In the genomic region with DNA sequence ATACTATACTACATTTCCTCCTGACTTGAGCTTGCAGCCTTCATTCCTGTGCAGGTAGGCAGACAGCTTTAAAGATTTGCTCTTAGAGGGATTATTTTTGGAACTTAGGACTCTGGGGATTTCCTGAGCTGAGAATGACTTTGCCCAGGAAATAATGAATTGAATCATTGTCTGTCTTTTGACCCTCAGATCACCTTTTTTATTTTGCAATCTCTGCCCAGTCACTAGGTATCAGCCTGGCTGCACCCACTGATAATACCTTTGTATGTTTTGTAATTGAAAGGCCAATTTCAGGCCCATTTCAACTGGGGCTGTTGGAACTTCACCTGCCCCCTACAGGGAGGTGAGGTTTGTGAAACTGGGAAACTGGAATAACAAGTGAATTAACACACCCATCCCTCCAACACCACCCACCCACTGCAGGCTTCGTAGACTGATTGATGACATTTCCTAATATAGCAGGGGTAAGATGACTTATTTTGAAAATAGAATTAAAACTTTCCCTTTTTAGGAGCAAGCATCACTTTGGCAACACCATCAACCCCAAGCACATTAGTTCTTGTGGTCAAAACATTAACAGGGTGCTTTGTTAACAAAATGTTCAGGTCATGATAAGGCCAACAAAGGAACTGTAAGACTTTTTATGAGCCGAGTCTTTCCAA, we compare ENCODE assay signal across 17 cellular contexts.
DNase-seq lines count a peak whose midpoint lies in the region; ATAC-seq, FAIRE-seq and TF ChIP-seq lines count a peak whose summit lies in the region.
"Had no signal": no experiment of that assay in that cellular context is flagged by ENCODE, and none has a peak within 500 bp of the region (broad histone marks: within the 10 kb centered on the region; RNA-seq: fewer than 3 reads in every experiment).

No MANE protein-coding gene starts in this region.

- H3K27me3 Mint-ChIP-seq in endodermal cell (ENCODE audit: insufficient read depth), result no peaks in the 10 kb centered on the region
- H3K27me3 Mint-ChIP-seq: activated T-cell treated with anti-CD3 and anti-CD28 coated beads, Interleukin-2, amount 50 U/mL, for 24 hours had no signal

- no peak overlapping the region for H2AFZ ChIP-seq in trophoblast cell (ENCODE audit: insufficient read depth, low read length, poor library complexity)

- in situ Hi-C loops in GM13977 (cut with MboI; ENCODE audit: low pct_unique_long_range_greater_than_20kb, low sequenced_read_pairs, unreplicated experiment), result loop anchor here (25.0 kb wide), 1 partner anchor 480 kb away; no protein-coding TSS in a partner anchor

- no peak overlapping the region for H3K4me2 ChIP-seq in trophoblast cell (ENCODE audit: low read length)
- H3K4me2 ChIP-seq in mesendoderm (ENCODE audit: low read length), result no peak overlapping the region

- H3K4ac ChIP-seq in trophoblast cell (ENCODE audit: low read depth, low read length) (no peak overlapping the region), mesendoderm (ENCODE audit: low read depth, low read length) (no peak overlapping the region)

- no peaks in the 10 kb centered on the region for H3K9me3 Mint-ChIP-seq in endodermal cell
- H3K9me3 Mint-ChIP-seq: activated T-cell treated with anti-CD3 and anti-CD28 coated beads, Interleukin-2, amount 50 U/mL, for 24 hours; brain had no signal

- ATAC-seq in GM19395 (IDR thresholded peaks at IDR 0.05; ENCODE audit: unreplicated experiment), result peak; percentile 44
- peak in 3 of 4 donors; percentile 62 to 89 (median 76) for ATAC-seq in pancreas

- H3K27me3 ChIP-seq in HUES6 (ENCODE audit: control insufficient read depth, insufficient read depth, low read length) (no peaks in the 10 kb centered on the region), endodermal cell (ENCODE audit: control insufficient read depth, insufficient read depth, low read length, poor library complexity, severe bottlenecking) (no peaks in the 10 kb centered on the region), pancreas (no peaks in the 10 kb centered on the region), Peyer's patch (no peaks in the 10 kb centered on the region), trophoblast cell (ENCODE audit: insufficient read depth, low read length) (no peaks in the 10 kb centered on the region), mesendoderm (ENCODE audit: insufficient read depth, low read length, poor library complexity) (no peaks in the 10 kb centered on the region)

- no peak overlapping the region for H2BK5ac ChIP-seq in trophoblast cell (ENCODE audit: low read depth, low read length, poor library complexity)
- H2BK5ac ChIP-seq in mesendoderm (ENCODE audit: low read length), result no peak overlapping the region

- H3K23ac ChIP-seq in trophoblast cell (ENCODE audit: low read length) (no peak overlapping the region), mesendoderm (ENCODE audit: low read length) (no peak overlapping the region)

- H3K79me1 ChIP-seq in trophoblast cell (ENCODE audit: low read length), result no peaks in the 10 kb centered on the region
- no peaks in the 10 kb centered on the region for H3K79me1 ChIP-seq in mesendoderm (ENCODE audit: low read length)

- peaks cover 27% of the 10 kb centered on the region for H3K4me1 ChIP-seq in HUES6 (ENCODE audit: control insufficient read depth, insufficient read depth, low read length)
- no peaks in the 10 kb centered on the region for H3K4me1 ChIP-seq in endodermal cell (ENCODE audit: control insufficient read depth, insufficient read depth, low read length)
- no peaks in the 10 kb centered on the region for H3K4me1 ChIP-seq in pancreas
- peaks cover 0 to 8% (median 0%) of the 10 kb centered on the region in 4 donors for H3K4me1 ChIP-seq in Peyer's patch
- peaks cover 0 to 2% of the 10 kb centered on the region in 2 experiments for H3K4me1 ChIP-seq in trophoblast cell (ENCODE audit: control insufficient read depth in 1 of 2, insufficient read depth in 2 of 2, low read length in 2 of 2)
- no peaks in the 10 kb centered on the region for H3K4me1 ChIP-seq in mesendoderm (ENCODE audit: control insufficient read depth, low read depth, low read length)

- H2AK5ac ChIP-seq in trophoblast cell (ENCODE audit: low read length), result no peak overlapping the region
- H2AK5ac ChIP-seq in mesendoderm (ENCODE audit: low read length), result no peak overlapping the region

- H2BK120ac ChIP-seq in trophoblast cell (ENCODE audit: insufficient read depth, low read length, poor library complexity) (no peak overlapping the region), mesendoderm (ENCODE audit: low read depth, low read length) (no peak overlapping the region)

- H3K4me3 Mint-ChIP-seq in endodermal cell, result no peak overlapping the region
- H3K4me3 Mint-ChIP-seq: activated T-cell treated with anti-CD3 and anti-CD28 coated beads, Interleukin-2, amount 50 U/mL, for 24 hours; brain; CD14-positive monocyte had no signal

- no peak for TF ChIP-seq POLR2A in Peyer's patch (IDR thresholded peaks at IDR 0.05)

- DNase-seq in endodermal cell (no peak), pancreas (peak in 1 of 6 donors; percentile 14), Peyer's patch (no peak), trophoblast cell (no peak), mesendoderm (no peak), GM13977 (ENCODE audit: low spot score) (no peak)
- DNase-seq: activated T-cell treated with anti-CD3 and anti-CD28 coated beads, Interleukin-2, amount 50 U/mL, for 24 hours; GDM1; kidney; NCI-H1092; NCI-H774 had no signal

- H4K5ac ChIP-seq in mesendoderm (ENCODE audit: low read length), result no peak overlapping the region

- no peak overlapping the region for H2BK12ac ChIP-seq in trophoblast cell (ENCODE audit: low read length)

- H3K18ac ChIP-seq in trophoblast cell (ENCODE audit: low read length) (no peak overlapping the region), mesendoderm (ENCODE audit: low read length) (no peak overlapping the region)

- WGBS in endodermal cell (ENCODE audit: insufficient coverage in 1 of 2, insufficient read length in 1 of 2), 2 experiments, result 98 to 100% methylated on average over 1 of the region's 2 CpGs
- WGBS in pancreas, 2 donors, result 57 to 64% methylated on average over 2 of the region's 2 CpGs
- WGBS in trophoblast cell (ENCODE audit: extremely low coverage, insufficient coverage, insufficient read length), result no CpG with 5 or more reads among the region's 2 CpGs
- WGBS in mesendoderm (ENCODE audit: extremely low coverage, insufficient coverage, low lambda C conversion rate), result no CpG with 5 or more reads among the region's 2 CpGs

- H3K36me3 Mint-ChIP-seq in endodermal cell (ENCODE audit: low read depth), result no peaks in the 10 kb centered on the region
- H3K36me3 Mint-ChIP-seq: brain, CD14-positive monocyte had no signal

- H3K4me3 ChIP-seq in HUES6 (ENCODE audit: low read depth, low read length) (no peak overlapping the region), endodermal cell (ENCODE audit: low read length) (no peak overlapping the region), pancreas (no peak overlapping the region), Peyer's patch (no peak overlapping the region), trophoblast cell (ENCODE audit: low read depth, low read length) (no peak overlapping the region), mesendoderm (ENCODE audit: low read length) (no peak overlapping the region)

- FAIRE-seq in pancreas (lab: Jason Lieb, UNC), result no peak
- FAIRE-seq: H54, kidney had no signal

- H3K36me3 ChIP-seq in HUES6 (ENCODE audit: control insufficient read depth, insufficient read depth, low read length), result no peaks in the 10 kb centered on the region
- H3K36me3 ChIP-seq in endodermal cell (ENCODE audit: control insufficient read depth, insufficient read depth, low read length), result no peaks in the 10 kb centered on the region
- no peaks in the 10 kb centered on the region for H3K36me3 ChIP-seq in pancreas
- H3K36me3 ChIP-seq in Peyer's patch, result no peaks in the 10 kb centered on the region
- no peaks in the 10 kb centered on the region for H3K36me3 ChIP-seq in trophoblast cell (ENCODE audit: control insufficient read depth in 1 of 2, insufficient read depth in 2 of 2, low read length in 2 of 2)
- H3K36me3 ChIP-seq in mesendoderm (ENCODE audit: control insufficient read depth, insufficient read depth, low read length), result no peaks in the 10 kb centered on the region

- peak overlapping the region; percentile 94; the same call in 1 of the 2 replicates for H3K27ac ChIP-seq in HUES6 (ENCODE audit: low read depth, low read length)
- H3K27ac ChIP-seq in endodermal cell (ENCODE audit: low read depth, low read length), result no peak overlapping the region
- H3K27ac ChIP-seq in pancreas, result peak overlapping the region in 2 of 4 donors; percentile 43 to 48
- no peak overlapping the region for H3K27ac ChIP-seq in Peyer's patch
- H3K27ac ChIP-seq in trophoblast cell (ENCODE audit: low read depth, low read length), result no peak overlapping the region
- no peak overlapping the region for H3K27ac ChIP-seq in mesendoderm (ENCODE audit: low read depth, low read length)
- H3K27ac ChIP-seq: VCaP had no signal

- intact Hi-C loops in pancreas (cut with DNase I), result no loop called here

- H3K79me2 ChIP-seq in trophoblast cell (ENCODE audit: control insufficient read depth, insufficient read depth, low read length, poor library complexity) (no peaks in the 10 kb centered on the region), mesendoderm (ENCODE audit: control insufficient read depth, insufficient read depth, low read length) (no peaks in the 10 kb centered on the region)

- H3K14ac ChIP-seq in trophoblast cell (ENCODE audit: low read length), result no peak overlapping the region

- H3K56ac ChIP-seq in mesendoderm (ENCODE audit: low read length), result no peak overlapping the region

- no peak overlapping the region for H4K91ac ChIP-seq in trophoblast cell (ENCODE audit: low read depth, low read length)

- no peak overlapping the region for H4K8ac ChIP-seq in trophoblast cell (ENCODE audit: low read depth, low read length)
- H4K8ac ChIP-seq in mesendoderm (ENCODE audit: low read depth, low read length), result no peak overlapping the region

- no peak overlapping the region for H3K27ac Mint-ChIP-seq in endodermal cell
- H3K27ac Mint-ChIP-seq: activated T-cell treated with anti-CD3 and anti-CD28 coated beads, Interleukin-2, amount 50 U/mL, for 24 hours had no signal

- H4K12ac ChIP-seq in trophoblast cell (ENCODE audit: low read depth, low read length), result no peak overlapping the region

- no peak overlapping the region for H2BK15ac ChIP-seq in mesendoderm (replicated peaks; ENCODE audit: low read depth)

- H3K9me3 ChIP-seq in HUES6 (ENCODE audit: control insufficient read depth, insufficient read depth, low read depth, low read length), result no peaks in the 10 kb centered on the region
- H3K9me3 ChIP-seq in endodermal cell (ENCODE audit: control insufficient read depth, low read length), result no peaks in the 10 kb centered on the region
- H3K9me3 ChIP-seq in pancreas, result no peaks in the 10 kb centered on the region
- H3K9me3 ChIP-seq in Peyer's patch, result no peaks in the 10 kb centered on the region
- no peaks in the 10 kb centered on the region for H3K9me3 ChIP-seq in trophoblast cell (ENCODE audit: insufficient read depth, low read depth, low read length)

- H3K4me1 Mint-ChIP-seq in endodermal cell, result peaks cover 7% of the 10 kb centered on the region
- H3K4me1 Mint-ChIP-seq: brain had no signal

- peak; percentile 43 for TF ChIP-seq CTCF in endodermal cell (conservative IDR thresholded peaks at IDR 0.05)
- TF ChIP-seq CTCF in pancreas (IDR thresholded peaks at IDR 0.05), result no peak
- TF ChIP-seq CTCF in Peyer's patch (IDR thresholded peaks at IDR 0.05), result no peak
- TF ChIP-seq CTCF in GM13977 (IDR thresholded peaks at IDR 0.05; ENCODE audit: extremely low read depth, insufficient read depth, missing control alignments), result no peak

- H3K9ac ChIP-seq in HUES6 (ENCODE audit: low read length), result no peak overlapping the region
- no peak overlapping the region for H3K9ac ChIP-seq in endodermal cell (ENCODE audit: extremely low read depth, low read length, poor library complexity, severe bottlenecking)
- H3K9ac ChIP-seq in trophoblast cell (ENCODE audit: low read length), result no peak overlapping the region
- no peak overlapping the region for H3K9ac ChIP-seq in mesendoderm (ENCODE audit: low read length)
